8 cellular contexts compared by ENCODE assay signal in genomic region chr18:70288851-70289328, GRCh38. TPM values are rescaled to one million over a fixed set of nuclear protein-coding genes. Genes with fewer than 3 reads are reported as not detected.
DNase-seq lines count a peak whose midpoint lies in the region; ATAC-seq, FAIRE-seq and TF ChIP-seq lines count a peak whose summit lies in the region.

A gene with protein sequence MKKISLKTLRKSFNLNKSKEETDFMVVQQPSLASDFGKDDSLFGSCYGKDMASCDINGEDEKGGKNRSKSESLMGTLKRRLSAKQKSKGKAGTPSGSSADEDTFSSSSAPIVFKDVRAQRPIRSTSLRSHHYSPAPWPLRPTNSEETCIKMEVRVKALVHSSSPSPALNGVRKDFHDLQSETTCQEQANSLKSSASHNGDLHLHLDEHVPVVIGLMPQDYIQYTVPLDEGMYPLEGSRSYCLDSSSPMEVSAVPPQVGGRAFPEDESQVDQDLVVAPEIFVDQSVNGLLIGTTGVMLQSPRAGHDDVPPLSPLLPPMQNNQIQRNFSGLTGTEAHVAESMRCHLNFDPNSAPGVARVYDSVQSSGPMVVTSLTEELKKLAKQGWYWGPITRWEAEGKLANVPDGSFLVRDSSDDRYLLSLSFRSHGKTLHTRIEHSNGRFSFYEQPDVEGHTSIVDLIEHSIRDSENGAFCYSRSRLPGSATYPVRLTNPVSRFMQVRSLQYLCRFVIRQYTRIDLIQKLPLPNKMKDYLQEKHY (plus strand): TSS chr18:70289045. CDS start chr18:70324669, 35,624 bp downstream.

- peaks cover 62 to 81% (median 71%) of the 10 kb centered on the region in 10 experiments for H3K4me1 ChIP-seq in BLaER1 treated with 17β-estradiol and CSF1 and Interleukin-3, amounts not matched to agents 10 nM and 100 nM

- peak within 1 kb of the TSS; percentile 81 to 95 (median 86) for H3K4me3 ChIP-seq in BLaER1 treated with 17β-estradiol and CSF1 and Interleukin-3, amounts not matched to agents 10 nM and 100 nM

- DNase-seq in NCI-H2227 treated with DMSO at 0.1 percent for 48 hours (lab: John Stamatoyannopoulos, UW) = peak; percentile 5
- DNase-seq in activated gamma-delta T cell (lab: John Stamatoyannopoulos, UW) = peak; percentile 15
- peak; percentile 72 to 73 for DNase-seq in frontal cortex (ENCODE audit: low spot score in 2 of 2)
- peak; percentile 59 for DNase-seq in neural crest cell (ENCODE audit: low read depth, low spot score)
- no peak for DNase-seq in HTR-8/SVneo (ENCODE audit: insufficient read length, low spot score)

- H4K20me1 ChIP-seq in BLaER1 treated with 17β-estradiol and CSF1 and Interleukin-3, amounts not matched to agents 10 nM and 100 nM = peaks cover 32 to 48% (median 42%) of the 10 kb centered on the region in 11 experiments

- H3K27me3 ChIP-seq in BLaER1 treated with 17β-estradiol and CSF1 and Interleukin-3, amounts not matched to agents 10 nM and 100 nM = no peaks in the 10 kb centered on the region

- peaks cover 2% of the 10 kb centered on the region for H3K27me3 Mint-ChIP-seq in neural crest cell (ENCODE audit: low read depth)

- H3K27ac Mint-ChIP-seq in neural crest cell (ENCODE audit: unreplicated experiment) = peak within 1 kb of the TSS; percentile 98

- no peaks in the 10 kb centered on the region for H3K9me3 Mint-ChIP-seq in neural crest cell

- peaks cover 5% of the 10 kb centered on the region for H3K36me3 Mint-ChIP-seq in neural crest cell (ENCODE audit: low read depth)

- peak within 1 kb of the TSS; percentile 96 for H3K4me3 Mint-ChIP-seq in neural crest cell

- peak within 1 kb of the TSS; percentile 97 to 100 (median 98) for H3K9ac ChIP-seq in BLaER1 treated with 17β-estradiol and CSF1 and Interleukin-3, amounts not matched to agents 10 nM and 100 nM

- peak within 1 kb of the TSS; percentile 81 to 99 (median 94) for H3K4me2 ChIP-seq in BLaER1 treated with 17β-estradiol and CSF1 and Interleukin-3, amounts not matched to agents 10 nM and 100 nM

- H3K36me3 ChIP-seq in BLaER1 treated with 17β-estradiol and CSF1 and Interleukin-3, amounts not matched to agents 10 nM and 100 nM = peaks cover 0 to 16% (median 0%) of the 10 kb centered on the region in 11 experiments; a peak in 5 of 22 replicates

- ATAC-seq in GM18517 (IDR thresholded peaks at IDR 0.05; ENCODE audit: unreplicated experiment) = peak; percentile 57
- ATAC-seq in HG02884 (IDR thresholded peaks at IDR 0.05; ENCODE audit: unreplicated experiment) = peak; percentile 57

- peaks cover 41% of the 10 kb centered on the region for H3K4me1 Mint-ChIP-seq in neural crest cell

- TF ChIP-seq CTCF in neural crest cell (conservative IDR thresholded peaks at IDR 0.05) = no peak

- H3K9me3 ChIP-seq in BLaER1 treated with 17β-estradiol and CSF1 and Interleukin-3, amounts not matched to agents 10 nM and 100 nM (replicated peaks in 1 of 11) = peaks cover 0 to 7% (median 0%) of the 10 kb centered on the region in 11 experiments; a peak in 1 of 22 replicates

- FAIRE-seq in frontal cortex (lab: Jason Lieb, UNC) (no peak), HTR-8/SVneo (lab: Jason Lieb, UNC) (no peak)

- peak within 1 kb of the TSS; percentile 94 to 98 (median 97) for H3K27ac ChIP-seq in BLaER1 treated with 17β-estradiol and CSF1 and Interleukin-3, amounts not matched to agents 10 nM and 100 nM

RNA-seq across cellular contexts. Expression of the gene that starts here (rescaled TPM):
- total RNA-seq in frontal cortex = 53.4 TPM
- total RNA-seq in neural crest cell = 26.8 and 28.9 TPM in 2 replicates
